Comparison of ENCODE assay signal across 9 cellular contexts in genomic region chr1:51955797-51956527, GRCh38. TPM values are rescaled to one million over a fixed set of nuclear protein-coding genes. Genes with fewer than 3 reads are reported as not detected.
DNase-seq lines count a peak whose midpoint lies in the region; ATAC-seq, FAIRE-seq and TF ChIP-seq lines count a peak whose summit lies in the region.
"Had no signal": no experiment of that assay in that cellular context is flagged by ENCODE, and none has a peak within 500 bp of the region (broad histone marks: within the 10 kb centered on the region; RNA-seq: fewer than 3 reads in every experiment).

No MANE protein-coding gene starts in this region.

- no peak for TF ChIP-seq RAD21 in K562 (CRISPR knock-in tag; conservative IDR thresholded peaks at IDR 0.05 in 1 of 2, IDR thresholded peaks at IDR 0.05 in 1 of 2)

- TF ChIP-seq EP300 in K562 (IDR thresholded peaks at IDR 0.05; ENCODE audit: low read length), result no peak

- peaks cover 12 to 53% (median 40%) of the 10 kb centered on the region in 3 experiments for H3K36me3 Mint-ChIP-seq in H9 (ENCODE audit: insufficient read depth in 1 of 3, low read depth in 3 of 3)

- no TSS peak for BruUV-seq in K562 (replicated peaks; lab: Mats Ljungman, UMichigan)

- H3T11ph ChIP-seq in H9 (ENCODE audit: low read length), result no peak overlapping the region

- 0 out of 5 replicates have a peak overlapping the region, but pooled peaks of 1 of the 2 experiments have one; percentile 27 for H3K4me3 Mint-ChIP-seq in H9
- H3K4me3 Mint-ChIP-seq: activated T-helper 17 cell treated with anti-CD3 and anti-CD28 coated beads, Interleukin-2, amount 50 U/mL, for 72 hours had no signal

- H3K36me3 ChIP-seq in K562 (ENCODE audit: control insufficient read depth, insufficient read depth, low read length), result no peaks in the 10 kb centered on the region

- no peak overlapping the region for H4K8ac ChIP-seq in H9 (replicated peaks; ENCODE audit: insufficient read length, low read depth, low read length)

- H3K9ac ChIP-seq in H9 (ENCODE audit: extremely low read depth, insufficient read length, low read length) (no peak overlapping the region), K562 (ENCODE audit: insufficient read depth in 1 of 2, low read depth in 2 of 2, low read length in 2 of 2) (no peak overlapping the region)

- H2BK12ac ChIP-seq in H9 (ENCODE audit: insufficient read length, low read depth, low read length), result no peak overlapping the region

- intact Hi-C loops in K562 (cut with micrococcal nuclease), result no loop called here

- POLR2A ChIA-PET in K562 (lab: Yijun Ruan, JAX), result interaction anchor here (0.7 to 1.7 kb wide), 5 partner anchors 9 to 1183 kb away, joined by 3 to 5 read pairs (median 4); no protein-coding TSS in a partner anchor

- no peak overlapping the region for H3K4ac ChIP-seq in H9 (ENCODE audit: low read depth, low read length)

- H3K18ac ChIP-seq in H9 (ENCODE audit: insufficient read length, low read depth, low read length), result no peak overlapping the region

- H2BK5ac ChIP-seq in H9 (ENCODE audit: insufficient read length, low read length), result no peak overlapping the region

- H3K79me2 ChIP-seq in H9 (ENCODE audit: insufficient read depth, low read length), result no peaks in the 10 kb centered on the region
- H3K79me2 ChIP-seq in K562 (ENCODE audit: control insufficient read depth, insufficient read depth, low read length), result no peaks in the 10 kb centered on the region

- H3K27ac Mint-ChIP-seq in H9, result peak overlapping the region; percentile 3 to 64 (median 55); a peak in 5 of 7 replicates
- H3K27ac Mint-ChIP-seq: activated T-helper 17 cell treated with anti-CD3 and anti-CD28 coated beads, Interleukin-2, amount 50 U/mL, for 72 hours had no signal

- H3K23me2 ChIP-seq in H9 (ENCODE audit: insufficient read length, low read depth, low read length, poor library complexity, severe bottlenecking), result no peaks in the 10 kb centered on the region

- H4K91ac ChIP-seq in H9 (ENCODE audit: insufficient read length, low read depth, low read length), result no peak overlapping the region

- no peak overlapping the region for H3K14ac ChIP-seq in H9 (ENCODE audit: insufficient read depth, low read length)

- CTCF ChIA-PET in K562 (lab: Yijun Ruan, JAX; ENCODE audit: low intra/inter-chr PET ratio), result no interaction called here

- TF ChIP-seq POLR2A in K562 (conservative IDR thresholded peaks at IDR 0.05), result no peak

- H3K4me1 Mint-ChIP-seq in H9, result peaks cover 27 to 29% of the 10 kb centered on the region in 2 experiments
- H3K4me1 Mint-ChIP-seq: activated T-helper 17 cell treated with anti-CD3 and anti-CD28 coated beads, Interleukin-2, amount 50 U/mL, for 72 hours had no signal

- H3K23ac ChIP-seq in H9 (ENCODE audit: insufficient read length, low read depth, low read length), result no peak overlapping the region

- ATAC-seq in K562 (no peak), HG02840 (IDR thresholded peaks at IDR 0.05; ENCODE audit: low FRiP score, unreplicated experiment) (no peak), GM21515 (IDR thresholded peaks at IDR 0.05; ENCODE audit: unreplicated experiment) (no peak)
- ATAC-seq: activated T-helper 17 cell treated with anti-CD3 and anti-CD28 coated beads, Interleukin-2, amount 50 U/mL, for 72 hours had no signal

- no peak for FAIRE-seq in K562 (lab: Jason Lieb, UNC)

- H3K9me1 ChIP-seq in K562 (ENCODE audit: control insufficient read depth, insufficient read depth, low read length), result no peaks in the 10 kb centered on the region

- H3K4me3 ChIP-seq in K562, result no peak overlapping the region

- no peak overlapping the region for H2BK120ac ChIP-seq in H9 (ENCODE audit: low read depth, low read length, poor library complexity, severe bottlenecking)

- no peak overlapping the region for H2AFZ ChIP-seq in H9 (ENCODE audit: low read length)
- peak overlapping the region; percentile 73 for H2AFZ ChIP-seq in K562 (ENCODE audit: low read depth, low read length)

- H4K20me1 ChIP-seq in H9 (ENCODE audit: control insufficient read depth, insufficient read depth, insufficient read length) (no peaks in the 10 kb centered on the region), K562 (replicated peaks; ENCODE audit: control insufficient read depth, insufficient read depth, low read length) (no peaks in the 10 kb centered on the region)

- H2BK15ac ChIP-seq in H9 (ENCODE audit: low read depth, low read length), result no peak overlapping the region

- in situ Hi-C loops in K562 (cut with MboI), result no loop called here

- DNase-seq in COR-L47 (lab: John Stamatoyannopoulos, UW) (peak; percentile 94), H9 (no peak), NCI-H2029 (lab: John Stamatoyannopoulos, UW) (peak; percentile 99), K562 (ENCODE audit: extremely low read depth in 1 of 4, low spot score in 3 of 4) (no peak), NCI-H446 (lab: John Stamatoyannopoulos, UW) (no peak), Kasumi-1 (lab: John Stamatoyannopoulos, UW) (no peak)

- H3K27me3 Mint-ChIP-seq in H9 (ENCODE audit: low read depth), result no peaks in the 10 kb centered on the region

- H3K79me1 ChIP-seq in H9 (ENCODE audit: insufficient read depth, low read depth, low read length, poor library complexity, severe bottlenecking), result peaks cover 3% of the 10 kb centered on the region

- no CpG with 5 or more reads among the region's 4 CpGs for WGBS in H9 (ENCODE audit: extremely low coverage, insufficient read length, low lambda C conversion rate)
- WGBS in K562 (ENCODE audit: insufficient coverage, low coverage, missing lambda C conversion rate), result 54% methylated on average over 4 of the region's 4 CpGs

- H3K27me3 ChIP-seq in H9 (ENCODE audit: insufficient read depth, low read length), result no peaks in the 10 kb centered on the region
- H3K27me3 ChIP-seq in K562 (ENCODE audit: control insufficient read depth in 2 of 2, insufficient read depth in 2 of 2, low read length in 2 of 2), result 0 out of 5 replicates have a peak, but pooled peaks cover 0 to 7% of the 10 kb centered on the region in 2 experiments

- H3K9me3 Mint-ChIP-seq in H9, result no peaks in the 10 kb centered on the region
- H3K9me3 Mint-ChIP-seq: activated T-helper 17 cell treated with anti-CD3 and anti-CD28 coated beads, Interleukin-2, amount 50 U/mL, for 72 hours had no signal

- H3K9me3 ChIP-seq in H9 (ENCODE audit: control insufficient read depth, low read depth, low read length) (no peaks in the 10 kb centered on the region), K562 (replicated peaks; ENCODE audit: control insufficient read depth, insufficient read depth, low read depth, low read length) (no peaks in the 10 kb centered on the region)

- no peak for TF ChIP-seq CTCF in H9 (conservative IDR thresholded peaks at IDR 0.05)
- TF ChIP-seq CTCF in K562 (IDR thresholded peaks at IDR 0.05 in 2 of 3, conservative IDR thresholded peaks at IDR 0.05 in 1 of 3; ENCODE audit: insufficient read depth in 2 of 3, low read depth in 1 of 3, low read length in 3 of 3), result no peak

- no peak overlapping the region for H3K27ac ChIP-seq in H9 (ENCODE audit: insufficient read length, low read depth, low read length)
- H3K27ac ChIP-seq in K562 (ENCODE audit: extremely low read depth, low read depth, low read length), result no peak overlapping the region

- H3K4me2 ChIP-seq in H9 (ENCODE audit: insufficient read depth, insufficient read length, low read length) (no peak overlapping the region), K562 (ENCODE audit: insufficient read depth, low read length) (no peak overlapping the region)

- no peak overlapping the region for H2AK5ac ChIP-seq in H9 (ENCODE audit: insufficient read length, low read length)

- peaks cover 17% of the 10 kb centered on the region for H3K4me1 ChIP-seq in H9 (ENCODE audit: insufficient read depth, low read length)
- peaks cover 8 to 44% of the 10 kb centered on the region in 2 experiments; a peak in 4 of 5 replicates for H3K4me1 ChIP-seq in K562 (replicated peaks in 1 of 2; ENCODE audit: control insufficient read depth in 2 of 2, insufficient read depth in 2 of 2, low read length in 2 of 2)

- H2BK20ac ChIP-seq in H9 (ENCODE audit: low read depth, low read length, poor library complexity, severe bottlenecking), result no peak overlapping the region

- no peak overlapping the region for H4K5ac ChIP-seq in H9 (ENCODE audit: insufficient read length, low read depth, low read length)

- H3K56ac ChIP-seq in H9 (ENCODE audit: insufficient read length, low read depth, low read length), result no peak overlapping the region

TF ChIP-seq in K562, 482 proteins besides CTCF, POLR2A, EP300 and RAD21:
- TF ChIP-seq SAFB (IDR thresholded peaks at IDR 0.05; ENCODE audit: borderline replicate concordance, low read depth, low read length), result no peak
- TF ChIP-seq, protein P1, sequence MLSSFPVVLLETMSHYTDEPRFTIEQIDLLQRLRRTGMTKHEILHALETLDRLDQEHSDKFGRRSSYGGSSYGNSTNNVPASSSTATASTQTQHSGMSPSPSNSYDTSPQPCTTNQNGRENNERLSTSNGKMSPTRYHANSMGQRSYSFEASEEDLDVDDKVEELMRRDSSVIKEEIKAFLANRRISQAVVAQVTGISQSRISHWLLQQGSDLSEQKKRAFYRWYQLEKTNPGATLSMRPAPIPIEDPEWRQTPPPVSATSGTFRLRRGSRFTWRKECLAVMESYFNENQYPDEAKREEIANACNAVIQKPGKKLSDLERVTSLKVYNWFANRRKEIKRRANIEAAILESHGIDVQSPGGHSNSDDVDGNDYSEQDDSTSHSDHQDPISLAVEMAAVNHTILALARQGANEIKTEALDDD (IDR thresholded peaks at IDR 0.05), result 0 out of 2 replicates have a peak, but pooled peaks have one; percentile 7

RNA-seq across cellular contexts. Expression of gene RAB3B, which starts 34.5 kb away (rescaled TPM):
- 28.5 and 30.6 TPM in 2 replicates for total RNA-seq in H9 (2021)
- total RNA-seq in K562 (2011; cell fraction: chromatin; rRNA removed; ENCODE audit: low replicate concordance), result 0.12 and 0.18 TPM in 2 replicates
- total RNA-seq in K562 (2011; cell fraction: nucleolus; rRNA removed), result under 0.01 and 0.13 TPM in 2 replicates
- total RNA-seq in K562 (2011; cell fraction: nucleoplasm; rRNA removed), result 0.22 and 0.23 TPM in 2 replicates
- 0.18 and 0.33 TPM in 2 replicates for total RNA-seq in K562 (2014; rRNA removed)
- 0.40 and 0.51 TPM in 2 replicates for total RNA-seq in K562 (2014; rRNA removed; fragmentation: Illumina TruSeq; extraction: Trizol)
- 0.34 and 0.43 TPM in 2 replicates for total RNA-seq in K562 (2015; rRNA removed; fragmentation: Illumina TruSeq; extraction: Trizol)
- total RNA-seq in K562 (2021), result 0.34 and 0.47 TPM in 2 replicates
- polyA plus RNA-seq in K562 (2011; rRNA removed), result 0.07 TPM in 2 replicates
- polyA plus RNA-seq in K562 (2011; cell fraction: cytosol; rRNA removed), result 0.04 and 0.06 TPM in 2 replicates
- 0.06 and 0.07 TPM in 2 replicates for polyA plus RNA-seq in K562 (2011; cell fraction: nucleus; rRNA removed)
- 0.44 and 1.3 TPM in 2 replicates for polyA plus RNA-seq in K562 (2012)
- 0.44 and 0.45 TPM in 2 replicates for polyA plus RNA-seq in K562 (2014; fragmentation: Illumina TruSeq; extraction: Trizol)
- polyA plus RNA-seq in K562 (2014; fragmentation: Nextera tagmentation; extraction: Ambion mirVana), result under 1 TPM; 0.13 to 0.14 TPM
- polyA plus RNA-seq in K562 (2014; rRNA removed), result 0.19 and 0.27 TPM in 2 replicates
- 0.12 and 0.14 TPM in 2 replicates for polyA minus RNA-seq in K562 (2011; rRNA and poly(A)+ RNA removed)
- polyA minus RNA-seq in K562 (2011; cell fraction: cytosol; rRNA and poly(A)+ RNA removed), result 0.10 and 0.18 TPM in 2 replicates
- polyA minus RNA-seq in K562 (2011; cell fraction: nucleus; rRNA and poly(A)+ RNA removed), result under 0.01 TPM in 2 replicates

Comparison
In these comparisons a context has a peak if more than half of its experiments do, and no peak if none do; other contexts are left out.
1. DNase-seq: peak in COR-L47 (single experiment) and NCI-H2029 (single experiment); none in H9 (single experiment), K562 (0 of 4), NCI-H446 (0 of 2) and Kasumi-1 (0 of 2).
2. RNA of gene RAB3B, which starts 34.5 kb away (total RNA-seq): 28.5 to 30.6 TPM in H9; under 0.01 to 0.51 TPM in K562; every median in the first group is over 10 times any median in the second.